ENCODE assay signal across 13 cellular contexts in the genomic region with DNA sequence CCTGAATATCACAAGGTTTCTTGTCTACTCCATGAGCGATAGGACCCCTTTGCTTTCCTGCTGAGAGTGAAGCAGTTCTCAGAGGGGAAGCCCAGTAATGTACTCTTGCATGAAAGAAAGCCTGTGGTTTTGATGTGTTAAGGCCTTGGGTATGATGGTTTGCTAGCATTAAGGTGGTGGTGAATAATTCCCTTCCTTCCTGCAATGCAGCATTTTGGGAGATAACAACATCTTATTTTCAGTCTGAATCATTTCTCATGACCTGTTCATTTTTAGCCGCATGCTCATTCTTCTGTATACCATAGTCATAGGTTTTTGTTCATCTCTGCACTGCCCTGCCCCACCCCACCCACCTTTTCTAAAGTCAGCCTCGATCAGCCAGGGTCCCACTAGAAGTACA.
A peak's percentile ranks its signal among the peaks of the same experiment; 100 is the strongest.
DNase-seq lines count a peak whose midpoint lies in the region; ATAC-seq, FAIRE-seq and TF ChIP-seq lines count a peak whose summit lies in the region.
"Had no signal": no experiment of that assay in that cellular context is flagged by ENCODE, and none has a peak within 500 bp of the region (broad histone marks: within the 10 kb centered on the region; RNA-seq: fewer than 3 reads in every experiment).

No MANE protein-coding gene starts in this region.

- no peaks in the 10 kb centered on the region for H3K27me3 ChIP-seq in ovary
- H3K27me3 ChIP-seq: transverse colon had no signal

- no peaks in the 10 kb centered on the region for H3K9me3 ChIP-seq in ovary
- H3K9me3 ChIP-seq: transverse colon had no signal

- TF ChIP-seq POLR2A in H54 (IDR thresholded peaks at IDR 0.05; ENCODE audit: low read depth, low read length) (no peak), ovary (IDR thresholded peaks at IDR 0.05) (no peak)

- DNase-seq in H54 (ENCODE audit: insufficient read length, low spot score) (no peak), iris pigment epithelial cell (ENCODE audit: low read depth) (peak; percentile 83), HuH-7.5 (ENCODE audit: low spot score) (no peak), SW 1271 (lab: John Stamatoyannopoulos, UW) (no peak), ovary (no peak)
- no peak for DNase-seq in activated CD8-positive, alpha-beta memory T cell treated with anti-CD3 and anti-CD28 coated beads for 24 hours
- DNase-seq: DND-41, NCI-H524, transverse colon had no signal

- no peak for TF ChIP-seq CTCF in ovary (IDR thresholded peaks at IDR 0.05)

- 88 to 94% (median 90%) methylated on average over 3 of the region's 3 CpGs for WGBS in ovary, 3 donors

- H3K36me3 ChIP-seq in ovary, result no peaks in the 10 kb centered on the region
- H3K36me3 ChIP-seq: transverse colon had no signal

- H3K4me3 ChIP-seq in ovary, result no peak overlapping the region
- H3K4me3 ChIP-seq: transverse colon had no signal

- peak; percentile 65 for FAIRE-seq in H54 (lab: Jason Lieb, UNC)
- FAIRE-seq: endometrium had no signal

- intact Hi-C loops in ovary (cut with DNase I), result no loop called here

- H3K4me1 ChIP-seq in ovary (ENCODE audit: insufficient read depth), result no peaks in the 10 kb centered on the region
- H3K4me1 ChIP-seq: transverse colon had no signal

- ATAC-seq in GM18517 (IDR thresholded peaks at IDR 0.05; ENCODE audit: unreplicated experiment), result peak; percentile 71
- ATAC-seq in HG03520 (IDR thresholded peaks at IDR 0.05; ENCODE audit: unreplicated experiment), result peak; percentile 58

- no peak overlapping the region for H3K27ac ChIP-seq in ovary
- H3K27ac ChIP-seq: HL-60, transverse colon had no signal

- TF ChIP-seq EP300 in ovary (IDR thresholded peaks at IDR 0.05), result no peak
